Comparison of ENCODE assay signal across 1 cellular context in genomic region chr2:197136452-197136851, GRCh38.
TF ChIP-seq lines count a peak whose summit lies in the region.

No MANE protein-coding gene starts in this region.

TF ChIP-seq in IMR-90, 13 proteins besides CTCF, POLR2A, EP300 and RAD21 (continued from another document):
- no peak for TF ChIP-seq ELK1 (IDR thresholded peaks at IDR 0.05; ENCODE audit: borderline replicate concordance, low read depth, low read length)
- no peak for TF ChIP-seq CHD1 (IDR thresholded peaks at IDR 0.05; ENCODE audit: low read depth, low read length)
- TF ChIP-seq RCOR1 (IDR thresholded peaks at IDR 0.05; ENCODE audit: insufficient replicate concordance, low read length), result no peak
- TF ChIP-seq FOS (IDR thresholded peaks at IDR 0.05; ENCODE audit: low read depth, low read length), result no peak
- TF ChIP-seq RFX5 (IDR thresholded peaks at IDR 0.05; ENCODE audit: low read depth, low read length), result no peak
- no peak for TF ChIP-seq MAFK (IDR thresholded peaks at IDR 0.05; ENCODE audit: low read depth, low read length)
